ENCODE assay signal across 24 cellular contexts in genomic region chr13:39787086-39787487, GRCh38.
DNase-seq lines count a peak whose midpoint lies in the region; ATAC-seq and TF ChIP-seq lines count a peak whose summit lies in the region.
"Had no signal": no experiment of that assay in that cellular context is flagged by ENCODE, and none has a peak within 500 bp of the region (broad histone marks: within the 10 kb centered on the region; RNA-seq: fewer than 3 reads in every experiment).

No MANE protein-coding gene starts in this region.

- intact Hi-C loops in activated T-helper 2 cell treated with anti-CD3 and anti-CD28 coated beads, Interferon-gamma antibody, Interleukin-2, Interleukin-4, amounts not matched to agents 10 μg/mL and 5 μg/mL and 100 μg/mL, durations not matched to agents 14 hours and 24 hours and 36 hours (cut with micrococcal nuclease) = loop anchor here (1.0 kb wide), 2 partner anchors 10 to 239 kb away; no protein-coding TSS in a partner anchor

- peak; percentile 26 to 41 for ATAC-seq in activated naive CD4-positive, alpha-beta T cell treated with anti-CD3 and anti-CD28 coated beads, Interleukin-2, amount 50 U/mL, for 72 hours
- ATAC-seq in GM19463 (IDR thresholded peaks at IDR 0.05; ENCODE audit: unreplicated experiment) (no peak), HG03196 (IDR thresholded peaks at IDR 0.05; ENCODE audit: unreplicated experiment) (no peak)

- no peak overlapping the region for H3K27ac Mint-ChIP-seq in activated naive CD4-positive, alpha-beta T cell treated with anti-CD3 and anti-CD28 coated beads, Interleukin-2, amount 50 U/mL, for 72 hours
- peak overlapping the region; percentile 34 for H3K27ac Mint-ChIP-seq in activated T-helper 2 cell treated with anti-CD3 and anti-CD28 coated beads, Interferon-gamma antibody, Interleukin-2, Interleukin-4, amounts not matched to agents 10 μg/mL and 5 μg/mL and 100 μg/mL, durations not matched to agents 14 hours and 24 hours and 36 hours
- H3K27ac Mint-ChIP-seq: activated CD4-positive, alpha-beta memory T cell treated with anti-CD3 and anti-CD28 coated beads, Interleukin-2, amount 10 ng/mL, durations not matched to agents 7 days and 5 days; immature natural killer cell; memory B cell; naive B cell had no signal

- no peak overlapping the region for H3K4me3 Mint-ChIP-seq in activated T-helper 2 cell treated with anti-CD3 and anti-CD28 coated beads, Interferon-gamma antibody, Interleukin-2, Interleukin-4, amounts not matched to agents 10 μg/mL and 5 μg/mL and 100 μg/mL, durations not matched to agents 14 hours and 24 hours and 36 hours (ENCODE audit: low read depth)
- H3K4me3 Mint-ChIP-seq: activated CD4-positive, alpha-beta memory T cell treated with anti-CD3 and anti-CD28 coated beads, Interleukin-2, amount 10 ng/mL, durations not matched to agents 7 days and 5 days; immature natural killer cell; memory B cell; naive B cell had no signal

- DNase-seq in activated naive CD4-positive, alpha-beta T cell treated with anti-CD3 and anti-CD28 coated beads, Interleukin-2, amount 50 U/mL, for 72 hours (ENCODE audit: low spot score in 2 of 2) = no peak
- no peak for DNase-seq in activated naive CD4-positive, alpha-beta T cell (lab: John Stamatoyannopoulos, UW)
- DNase-seq in activated T-helper 2 cell treated with anti-CD3 and anti-CD28 coated beads, Interferon-gamma antibody, Interleukin-2, Interleukin-4, amounts not matched to agents 10 μg/mL and 5 μg/mL and 100 μg/mL, durations not matched to agents 14 hours and 24 hours and 36 hours (ENCODE audit: low spot score) = no peak
- DNase-seq in fibroblast of mammary gland (ENCODE audit: low read depth) (peak; percentile 61), skeletal muscle cell (ENCODE audit: low read depth) (peak; percentile 36), NCI-H1092 treated with DMSO at 0.1 percent for 48 hours (lab: John Stamatoyannopoulos, UW) (no peak)
- DNase-seq: ACHN; activated CD4-positive, alpha-beta memory T cell treated with anti-CD3 and anti-CD28 coated beads, Interleukin-2, amount 10 ng/mL, durations not matched to agents 7 days and 5 days; adrenal gland; GDM1; head of caudate nucleus; immature natural killer cell; Karpas-422; naive B cell; NCI-H69; OCI-M1; posterior cingulate gyrus; SIG-M5; stimulated activated CD4-positive, alpha-beta T cell treated with anti-CD3 and anti-CD28 coated beads, Interleukin-4, amount 100 ng/mL, for 4 hours had no signal

- peaks cover 7 to 17% of the 10 kb centered on the region in 2 donors for H3K36me3 Mint-ChIP-seq in activated naive CD4-positive, alpha-beta T cell treated with anti-CD3 and anti-CD28 coated beads, Interleukin-2, amount 50 U/mL, for 72 hours
- peaks cover 4% of the 10 kb centered on the region for H3K36me3 Mint-ChIP-seq in activated T-helper 2 cell treated with anti-CD3 and anti-CD28 coated beads, Interferon-gamma antibody, Interleukin-2, Interleukin-4, amounts not matched to agents 10 μg/mL and 5 μg/mL and 100 μg/mL, durations not matched to agents 14 hours and 24 hours and 36 hours (ENCODE audit: low read depth)
- H3K36me3 Mint-ChIP-seq: immature natural killer cell had no signal

- H3K4me1 Mint-ChIP-seq in activated T-helper 2 cell treated with anti-CD3 and anti-CD28 coated beads, Interferon-gamma antibody, Interleukin-2, Interleukin-4, amounts not matched to agents 10 μg/mL and 5 μg/mL and 100 μg/mL, durations not matched to agents 14 hours and 24 hours and 36 hours (ENCODE audit: low read depth) = peaks cover 21% of the 10 kb centered on the region
- H3K4me1 Mint-ChIP-seq: activated CD4-positive, alpha-beta memory T cell treated with anti-CD3 and anti-CD28 coated beads, Interleukin-2, amount 10 ng/mL, durations not matched to agents 7 days and 5 days; immature natural killer cell; memory B cell; naive B cell had no signal

- no peak for TF ChIP-seq CTCF in fibroblast of mammary gland (conservative IDR thresholded peaks at IDR 0.05; ENCODE audit: control insufficient read depth, insufficient read depth, low read depth, low read length)

- H3K27me3 Mint-ChIP-seq in activated T-helper 2 cell treated with anti-CD3 and anti-CD28 coated beads, Interferon-gamma antibody, Interleukin-2, Interleukin-4, amounts not matched to agents 10 μg/mL and 5 μg/mL and 100 μg/mL, durations not matched to agents 14 hours and 24 hours and 36 hours (ENCODE audit: low read depth) = no peaks in the 10 kb centered on the region
- H3K27me3 Mint-ChIP-seq: activated CD4-positive, alpha-beta memory T cell treated with anti-CD3 and anti-CD28 coated beads, Interleukin-2, amount 10 ng/mL, durations not matched to agents 7 days and 5 days; memory B cell had no signal

- H3K4me3 ChIP-seq in fibroblast of mammary gland (ENCODE audit: control insufficient read depth, low read depth, low read length) = no peak overlapping the region
- no peak overlapping the region for H3K4me3 ChIP-seq in skeletal muscle cell (ENCODE audit: low read depth, low read length)
- H3K4me3 ChIP-seq: adrenal gland, cardiac muscle cell, smooth muscle cell had no signal

- peaks cover 8 to 15% of the 10 kb centered on the region in 2 donors for H3K9me3 Mint-ChIP-seq in activated naive CD4-positive, alpha-beta T cell treated with anti-CD3 and anti-CD28 coated beads, Interleukin-2, amount 50 U/mL, for 72 hours
- H3K9me3 Mint-ChIP-seq in activated T-helper 2 cell treated with anti-CD3 and anti-CD28 coated beads, Interferon-gamma antibody, Interleukin-2, Interleukin-4, amounts not matched to agents 10 μg/mL and 5 μg/mL and 100 μg/mL, durations not matched to agents 14 hours and 24 hours and 36 hours = peaks cover 19% of the 10 kb centered on the region

Comparison
In these comparisons a context has a peak if more than half of its experiments do, and no peak if none do; other contexts are left out.
1. ATAC-seq: peak in activated naive CD4-positive, alpha-beta T cell treated with anti-CD3 and anti-CD28 coated beads, Interleukin-2, amount 50 U/mL, for 72 hours (2 of 2); none in GM19463 (single experiment) and HG03196 (single experiment).
2. DNase-seq: peak in fibroblast of mammary gland (single experiment) and skeletal muscle cell (single experiment); none in activated naive CD4-positive, alpha-beta T cell treated with anti-CD3 and anti-CD28 coated beads, Interleukin-2, amount 50 U/mL, for 72 hours (0 of 2), activated naive CD4-positive, alpha-beta T cell (0 of 4), activated T-helper 2 cell treated with anti-CD3 and anti-CD28 coated beads, Interferon-gamma antibody, Interleukin-2, Interleukin-4, amounts not matched to agents 10 μg/mL and 5 μg/mL and 100 μg/mL, durations not matched to agents 14 hours and 24 hours and 36 hours (single experiment) and NCI-H1092 treated with DMSO at 0.1 percent for 48 hours (single experiment).